Comparison of ENCODE assay signal across 15 cellular contexts in the genomic region with DNA sequence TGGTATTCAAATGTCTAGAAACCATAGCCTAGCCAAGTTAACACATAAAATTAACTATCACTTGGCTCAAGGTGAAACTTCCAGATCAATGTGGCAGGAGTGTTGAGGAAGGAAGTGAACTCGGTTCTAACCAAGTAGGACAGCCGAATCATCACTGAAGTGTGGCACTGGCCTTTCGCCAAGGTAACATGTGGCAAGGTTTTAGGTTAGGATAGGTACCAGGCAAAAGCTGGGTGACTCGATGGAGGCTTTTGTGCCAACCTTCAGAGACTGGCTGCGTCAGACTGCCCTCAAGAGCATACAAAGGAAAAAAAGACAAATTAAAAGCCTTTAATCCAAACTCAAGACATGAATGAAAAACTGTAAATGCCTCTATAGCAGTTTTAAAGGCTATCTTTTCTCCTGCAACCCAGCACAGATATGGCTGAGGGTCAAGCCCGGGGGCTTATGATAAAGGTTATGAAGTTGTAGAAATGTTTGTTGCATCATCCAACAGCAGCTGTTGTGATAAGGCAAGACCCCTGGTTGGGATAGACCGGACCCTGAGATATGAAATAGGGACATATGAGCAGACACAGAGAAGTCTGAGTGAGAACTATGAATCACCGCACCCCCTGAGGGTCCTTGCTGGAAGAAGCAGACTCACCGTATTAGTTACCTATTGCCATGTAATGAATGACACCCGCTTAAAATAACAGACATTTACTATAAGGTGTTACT. TPM values are rescaled to one million over a fixed set of nuclear protein-coding genes. Genes with fewer than 3 reads are reported as not detected.
DNase-seq lines count a peak whose midpoint lies in the region; ATAC-seq and TF ChIP-seq lines count a peak whose summit lies in the region.
"Had no signal": no experiment of that assay in that cellular context is flagged by ENCODE, and none has a peak within 500 bp of the region (broad histone marks: within the 10 kb centered on the region; RNA-seq: fewer than 3 reads in every experiment).

No MANE protein-coding gene starts in this region.

- H3F3A ChIP-seq in Loucy (ENCODE audit: low read depth): no peaks in the 10 kb centered on the region

- no peaks in the 10 kb centered on the region for H3K9me3 ChIP-seq in CD8-positive, alpha-beta memory T cell (ENCODE audit: low read length)
- H3K9me3 ChIP-seq in Loucy (ENCODE audit: insufficient read depth, low read depth, low read length): no peaks in the 10 kb centered on the region
- H3K9me3 ChIP-seq: BLaER1 treated with 17β-estradiol and CSF1 and Interleukin-3, amounts not matched to agents 10 nM and 100 nM had no signal

- TF ChIP-seq CTCF in Loucy (conservative IDR thresholded peaks at IDR 0.05; ENCODE audit: low read length): no peak

- no peak for DNase-seq in CD8-positive, alpha-beta memory T cell
- DNase-seq in effector memory CD8-positive, alpha-beta T cell: no peak
- DNase-seq: EL, foreskin melanocyte, HFFc6, NCI-H2029 treated with DMSO at 0.1 percent for 48 hours, NCI-H69, nucleus accumbens had no signal

- no peaks in the 10 kb centered on the region for H3K36me3 ChIP-seq in CD8-positive, alpha-beta memory T cell (ENCODE audit: insufficient read depth, low read length)
- no peaks in the 10 kb centered on the region for H3K36me3 ChIP-seq in Loucy (ENCODE audit: insufficient read depth, low read length)

- H3K4me2 ChIP-seq in Loucy (ENCODE audit: low read depth, low read length, poor library complexity, severe bottlenecking): peak overlapping the region; percentile 64

- no peaks in the 10 kb centered on the region for H4K20me1 ChIP-seq in Loucy (ENCODE audit: insufficient read depth, low read length, poor library complexity, severe bottlenecking)
- H4K20me1 ChIP-seq: BLaER1 treated with 17β-estradiol and CSF1 and Interleukin-3, amounts not matched to agents 10 nM and 100 nM had no signal

- H2AFZ ChIP-seq in Loucy (ENCODE audit: low read length): no peak overlapping the region

- H3K4me1 ChIP-seq in CD8-positive, alpha-beta memory T cell (ENCODE audit: insufficient read depth, low read length): peaks cover 23% of the 10 kb centered on the region
- H3K4me1 ChIP-seq in Loucy (ENCODE audit: insufficient read depth, low read length, poor library complexity, severe bottlenecking): peaks cover 36% of the 10 kb centered on the region

- no peak overlapping the region for H3K4me3 ChIP-seq in CD8-positive, alpha-beta memory T cell (ENCODE audit: low read length)
- no peak overlapping the region for H3K4me3 ChIP-seq in Loucy (ENCODE audit: low read length, poor library complexity, severe bottlenecking)
- H3K4me3 ChIP-seq: BLaER1 treated with 17β-estradiol and CSF1 and Interleukin-3, amounts not matched to agents 10 nM and 100 nM had no signal

- no peak overlapping the region for H3K4me3 Mint-ChIP-seq in CD8-positive, alpha-beta memory T cell
- H3K4me3 Mint-ChIP-seq in effector memory CD8-positive, alpha-beta T cell: no peak overlapping the region
- H3K4me3 Mint-ChIP-seq: HFFc6 had no signal

- CTCF ChIA-PET in CD8-positive, alpha-beta memory T cell (lab: Charles Lee): interaction anchor here (4.5 to 7.9 kb wide), 2 partner anchors 9 to 24 kb away, joined by 95 to 190 read pairs; partner anchors contain the start of genes PSMB8, PSMB9, TAP1 and TAP2

- H3K27me3 Mint-ChIP-seq in CD8-positive, alpha-beta memory T cell: no peaks in the 10 kb centered on the region
- H3K27me3 Mint-ChIP-seq in effector memory CD8-positive, alpha-beta T cell: no peaks in the 10 kb centered on the region

- POLR2A ChIA-PET in CD8-positive, alpha-beta memory T cell (lab: Charles Lee): interaction anchor here (3.2 kb wide), 1 partner anchor 27 kb away, joined by 56 read pairs; the partner anchor contains the start of gene TAP2

- H3K4me1 Mint-ChIP-seq in CD8-positive, alpha-beta memory T cell: peaks cover 28 to 40% (median 32%) of the 10 kb centered on the region in 3 donors
- H3K4me1 Mint-ChIP-seq in effector memory CD8-positive, alpha-beta T cell (ENCODE audit: low read depth in 2 of 2): peaks cover 13 to 16% of the 10 kb centered on the region in 2 donors

- H3K36me3 Mint-ChIP-seq in CD8-positive, alpha-beta memory T cell: peaks cover 0 to 28% (median 3%) of the 10 kb centered on the region in 3 donors
- peaks cover 23% of the 10 kb centered on the region for H3K36me3 Mint-ChIP-seq in effector memory CD8-positive, alpha-beta T cell (ENCODE audit: insufficient read depth)

- peak overlapping the region; percentile 7 to 92 (median 84) for H3K27ac Mint-ChIP-seq in CD8-positive, alpha-beta memory T cell
- H3K27ac Mint-ChIP-seq in effector memory CD8-positive, alpha-beta T cell: peak overlapping the region; percentile 49 to 59
- H3K27ac Mint-ChIP-seq: HFFc6 had no signal

- no peak for ATAC-seq in effector memory CD8-positive, alpha-beta T cell (replicated peaks)
- ATAC-seq in HG03460 (IDR thresholded peaks at IDR 0.05; ENCODE audit: unreplicated experiment) (no peak), HG02678 (IDR thresholded peaks at IDR 0.05; ENCODE audit: unreplicated experiment) (no peak), GM21423 (IDR thresholded peaks at IDR 0.05; ENCODE audit: unreplicated experiment) (no peak)
- ATAC-seq: sciatic nerve had no signal

- no peak overlapping the region for H3K27ac ChIP-seq in CD8-positive, alpha-beta memory T cell (ENCODE audit: low read depth, low read length)
- H3K27ac ChIP-seq: BLaER1 treated with 17β-estradiol and CSF1 and Interleukin-3, amounts not matched to agents 10 nM and 100 nM had no signal

- no peaks in the 10 kb centered on the region for H3K9me3 Mint-ChIP-seq in CD8-positive, alpha-beta memory T cell
- H3K9me3 Mint-ChIP-seq in effector memory CD8-positive, alpha-beta T cell: no peaks in the 10 kb centered on the region
- H3K9me3 Mint-ChIP-seq: activated naive CD4-positive, alpha-beta T cell treated with anti-CD3 and anti-CD28 coated beads, Interleukin-2, amount 50 U/mL, for 72 hours; HFFc6 had no signal

- H3K27me3 ChIP-seq in CD8-positive, alpha-beta memory T cell (ENCODE audit: insufficient read depth, low read length, poor library complexity, severe bottlenecking): no peaks in the 10 kb centered on the region
- no peaks in the 10 kb centered on the region for H3K27me3 ChIP-seq in Loucy (ENCODE audit: insufficient read depth, low read length, poor library complexity, severe bottlenecking)
- H3K27me3 ChIP-seq: BLaER1 treated with 17β-estradiol and CSF1 and Interleukin-3, amounts not matched to agents 10 nM and 100 nM had no signal

- H3K79me2 ChIP-seq in Loucy (ENCODE audit: insufficient read depth, low read length): peaks cover 5% of the 10 kb centered on the region

- no peaks in the 10 kb centered on the region for H3K9me2 ChIP-seq in Loucy (replicated peaks; ENCODE audit: low read depth, low read length)

- no peak overlapping the region for H3K9ac ChIP-seq in Loucy (ENCODE audit: low read depth, low read length, poor library complexity, severe bottlenecking)

RNA-seq across cellular contexts. Expression of gene PSMB9, which starts 11.9 kb away (rescaled TPM):
- total RNA-seq in CD8-positive, alpha-beta memory T cell: 100 to 1,000 TPM; 245 to 255 TPM
- 597 TPM for polyA plus RNA-seq in CD8-positive, alpha-beta memory T cell

RNA-seq across cellular contexts. Expression of gene TAP1, which starts 12.4 kb away (rescaled TPM):
- total RNA-seq in CD8-positive, alpha-beta memory T cell: 100 to 1,000 TPM; 394 to 407 TPM
- polyA plus RNA-seq in CD8-positive, alpha-beta memory T cell: 396 TPM

RNA-seq across cellular contexts. Expression of gene PSMB8, which starts 22.0 kb away (rescaled TPM):
- total RNA-seq in CD8-positive, alpha-beta memory T cell: 100 to 1,000 TPM; 311 to 326 TPM
- 422 TPM for polyA plus RNA-seq in CD8-positive, alpha-beta memory T cell

RNA-seq across cellular contexts. Expression of gene TAP2, which starts 27.3 kb away (rescaled TPM):
- 100 to 1,000 TPM; 221 to 228 TPM for total RNA-seq in CD8-positive, alpha-beta memory T cell
- 35.8 TPM for polyA plus RNA-seq in CD8-positive, alpha-beta memory T cell

RNA-seq across cellular contexts. Expression of gene HLA-DOB, which starts 49.1 kb away (rescaled TPM):
- under 1 TPM; 0.77 to 0.97 TPM for total RNA-seq in CD8-positive, alpha-beta memory T cell
- 0.62 TPM for polyA plus RNA-seq in CD8-positive, alpha-beta memory T cell
